27 cellular contexts compared by ENCODE assay signal in genomic region chr11:28003615-28004014, GRCh38.
DNase-seq lines count a peak whose midpoint lies in the region; ATAC-seq, FAIRE-seq and TF ChIP-seq lines count a peak whose summit lies in the region.
"Had no signal": no experiment of that assay in that cellular context is flagged by ENCODE, and none has a peak within 500 bp of the region (broad histone marks: within the 10 kb centered on the region; RNA-seq: fewer than 3 reads in every experiment).

No MANE protein-coding gene starts in this region.

- H3K27me3 ChIP-seq in HepG2 (ENCODE audit: control insufficient read depth in 1 of 2, insufficient read depth in 2 of 2, low read length in 2 of 2), result no peaks in the 10 kb centered on the region
- H3K27me3 ChIP-seq in right lobe of liver, result no peaks in the 10 kb centered on the region
- H3K27me3 ChIP-seq in K562 (ENCODE audit: control insufficient read depth in 2 of 2, insufficient read depth in 2 of 2, low read length in 2 of 2), result no peaks in the 10 kb centered on the region
- no peaks in the 10 kb centered on the region for H3K27me3 ChIP-seq in small intestine (ENCODE audit: control insufficient read depth in 2 of 2, insufficient read depth in 2 of 2, low read length in 2 of 2)
- H3K27me3 ChIP-seq: BE2C, BLaER1 had no signal

- TF ChIP-seq POLR2A in HepG2 (IDR thresholded peaks at IDR 0.05; ENCODE audit: insufficient read depth in 1 of 2, low read depth in 2 of 2, low read length in 2 of 2), result no peak
- TF ChIP-seq POLR2A in right lobe of liver (IDR thresholded peaks at IDR 0.05), result no peak
- TF ChIP-seq POLR2A in K562 (conservative IDR thresholded peaks at IDR 0.05), result no peak

- no peak for DNase-seq in HepG2 (ENCODE audit: low spot score)
- no peak for DNase-seq in right lobe of liver
- DNase-seq in K562 (ENCODE audit: extremely low read depth in 1 of 4, low spot score in 3 of 4), result no peak
- DNase-seq in kidney, result no peak
- DNase-seq in small intestine, result no peak
- DNase-seq in mucosa of gallbladder (ENCODE audit: low spot score), result no peak
- no peak for DNase-seq in nucleus accumbens (lab: John Stamatoyannopoulos, UW)
- DNase-seq: ACHN; BE2C; C1 segment of cervical spinal cord; CD4-positive, alpha-beta memory T cell; CD4-positive, CD25-positive, alpha-beta regulatory T cell; CD8-positive, alpha-beta memory T cell; COR-L47; DMS 273 treated with DMSO at 0.1 percent for 48 hours; DMS153; DMS53; DMS79; DND-41; EL; GDM1 had no signal

- CTCF ChIA-PET in HepG2 (lab: Yijun Ruan, JAX; ENCODE audit: low intra/inter-chr PET ratio, low total read pairs), result no interaction called here
- CTCF ChIA-PET in K562 (lab: Yijun Ruan, JAX; ENCODE audit: low intra/inter-chr PET ratio), result no interaction called here

- BruUV-seq in HepG2 (replicated peaks; lab: Mats Ljungman, UMichigan) (no TSS peak), K562 (replicated peaks; lab: Mats Ljungman, UMichigan) (no TSS peak)

- intact Hi-C loops in HepG2 (cut with micrococcal nuclease; ENCODE audit: unreplicated experiment), result no loop called here
- intact Hi-C loops in right lobe of liver (cut with DNase I), result no loop called here
- intact Hi-C loops in K562 (cut with micrococcal nuclease), result no loop called here
- intact Hi-C loops in kidney (cut with DNase I), result no loop called here

- in situ Hi-C loops in HepG2 (cut with HindIII; ENCODE audit: extremely low pct_ligation_motif_present, low pct_unique_long_range_greater_than_20kb) (no loop called here), K562 (cut with MboI) (no loop called here)

- H3K27ac ChIP-seq in HepG2 (ENCODE audit: extremely low read length, insufficient read depth, low read length) (no peak overlapping the region), right lobe of liver (no peak overlapping the region), K562 (ENCODE audit: extremely low read depth, low read depth, low read length) (no peak overlapping the region), kidney (ENCODE audit: low read depth in 2 of 2, low read length in 2 of 2) (no peak overlapping the region), small intestine (ENCODE audit: low read depth in 1 of 2, low read length in 1 of 2) (no peak overlapping the region)
- H3K27ac ChIP-seq: 22Rv1, BLaER1 had no signal

- FAIRE-seq in HepG2 (lab: Jason Lieb, UNC) (no peak), K562 (lab: Jason Lieb, UNC) (no peak), kidney (lab: Jason Lieb, UNC) (peak; percentile 35), small intestine (lab: Jason Lieb, UNC) (peak; percentile 71)
- FAIRE-seq: GM12878, GM12892, GM18507 had no signal

- H3K9me3 ChIP-seq in HepG2 (ENCODE audit: low read length), result peaks cover 50% of the 10 kb centered on the region
- H3K9me3 ChIP-seq in right lobe of liver, result no peaks in the 10 kb centered on the region
- H3K9me3 ChIP-seq in K562 (replicated peaks; ENCODE audit: control insufficient read depth, insufficient read depth, low read depth, low read length), result no peaks in the 10 kb centered on the region
- H3K9me3 ChIP-seq in kidney (ENCODE audit: control insufficient read depth in 1 of 2, low read length in 2 of 2), result peaks cover 0 to 20% of the 10 kb centered on the region in 2 donors
- no peaks in the 10 kb centered on the region for H3K9me3 ChIP-seq in small intestine (ENCODE audit: control insufficient read depth, low read depth)
- H3K9me3 ChIP-seq: BE2C had no signal

- H3K36me3 ChIP-seq in HepG2 (replicated peaks in 1 of 2; ENCODE audit: control insufficient read depth in 1 of 2, insufficient read depth in 2 of 2, low read length in 2 of 2), result no peaks in the 10 kb centered on the region
- no peaks in the 10 kb centered on the region for H3K36me3 ChIP-seq in right lobe of liver
- no peaks in the 10 kb centered on the region for H3K36me3 ChIP-seq in K562 (ENCODE audit: control insufficient read depth, insufficient read depth, low read length)
- H3K36me3 ChIP-seq in kidney (ENCODE audit: control insufficient read depth in 1 of 2, insufficient read depth in 2 of 2, low read length in 2 of 2), result no peaks in the 10 kb centered on the region
- H3K36me3 ChIP-seq in small intestine (ENCODE audit: control insufficient read depth in 2 of 2, insufficient read depth in 2 of 2, low read length in 2 of 2), result no peaks in the 10 kb centered on the region
- H3K36me3 ChIP-seq: BE2C had no signal

- POLR2A ChIA-PET in HepG2 (lab: Yijun Ruan, JAX) (no interaction called here), K562 (lab: Yijun Ruan, JAX) (no interaction called here)

- no peak for TF ChIP-seq EP300 in HepG2 (IDR thresholded peaks at IDR 0.05; ENCODE audit: low read depth in 2 of 2, low read length in 2 of 2)
- no peak for TF ChIP-seq EP300 in HepG2 (CRISPR knock-in tag; IDR thresholded peaks at IDR 0.05; ENCODE audit: borderline replicate concordance)
- TF ChIP-seq EP300 in K562 (IDR thresholded peaks at IDR 0.05; ENCODE audit: low read length), result no peak

- H3K9me1 ChIP-seq in K562 (ENCODE audit: control insufficient read depth, insufficient read depth, low read length), result no peaks in the 10 kb centered on the region

- H3K4me3 ChIP-seq in HepG2 (replicated peaks in 1 of 3; ENCODE audit: insufficient read depth in 1 of 3, low read depth in 2 of 3, low read length in 3 of 3) (no peak overlapping the region), right lobe of liver (no peak overlapping the region), K562 (no peak overlapping the region), kidney (ENCODE audit: low read length in 2 of 2) (no peak overlapping the region), small intestine (ENCODE audit: low read depth in 1 of 2, low read length in 2 of 2) (no peak overlapping the region)
- H3K4me3 ChIP-seq: BLaER1, GM12878 had no signal

- no peak overlapping the region for H3K4me2 ChIP-seq in HepG2 (ENCODE audit: low read depth, low read length)
- no peak overlapping the region for H3K4me2 ChIP-seq in K562 (ENCODE audit: insufficient read depth, low read length)
- H3K4me2 ChIP-seq: BLaER1 had no signal

- TF ChIP-seq RAD21 in HepG2 (CRISPR knock-in tag; IDR thresholded peaks at IDR 0.05) (no peak), K562 (CRISPR knock-in tag; conservative IDR thresholded peaks at IDR 0.05 in 1 of 2, IDR thresholded peaks at IDR 0.05 in 1 of 2) (no peak)

- H4K20me1 ChIP-seq in HepG2 (ENCODE audit: insufficient read depth, low read length) (no peaks in the 10 kb centered on the region), K562 (replicated peaks; ENCODE audit: control insufficient read depth, insufficient read depth, low read length) (no peaks in the 10 kb centered on the region)
- H4K20me1 ChIP-seq: BLaER1 had no signal

- no peak for ATAC-seq in HepG2
- ATAC-seq in right lobe of liver, result no peak
- ATAC-seq in K562, result no peak
- no peak for ATAC-seq in HG03135 (IDR thresholded peaks at IDR 0.05; ENCODE audit: unreplicated experiment)
- ATAC-seq: GM12878 had no signal

- H3K9ac ChIP-seq in HepG2 (ENCODE audit: insufficient read depth, low read depth, low read length) (no peak overlapping the region), K562 (ENCODE audit: insufficient read depth in 1 of 2, low read depth in 2 of 2, low read length in 2 of 2) (no peak overlapping the region), kidney (ENCODE audit: low read length in 2 of 2) (no peak overlapping the region)
- H3K9ac ChIP-seq: BLaER1 had no signal

- H3K4me1 ChIP-seq in HepG2 (ENCODE audit: insufficient read depth, low read length) (no peaks in the 10 kb centered on the region), right lobe of liver (no peaks in the 10 kb centered on the region), K562 (replicated peaks in 1 of 2; ENCODE audit: control insufficient read depth in 2 of 2, insufficient read depth in 2 of 2, low read length in 2 of 2) (no peaks in the 10 kb centered on the region), kidney (ENCODE audit: control insufficient read depth in 1 of 2, insufficient read depth in 1 of 2, low read depth in 1 of 2, low read length in 2 of 2) (no peaks in the 10 kb centered on the region), small intestine (ENCODE audit: control insufficient read depth in 2 of 2, insufficient read depth in 1 of 2, low read depth in 1 of 2, low read length in 1 of 2) (no peaks in the 10 kb centered on the region)
- H3K4me1 ChIP-seq: BE2C, BLaER1 had no signal

- TF ChIP-seq CTCF in HepG2 (CRISPR knock-in tag; IDR thresholded peaks at IDR 0.05) (no peak), right lobe of liver (IDR thresholded peaks at IDR 0.05) (no peak), K562 (IDR thresholded peaks at IDR 0.05 in 2 of 3, conservative IDR thresholded peaks at IDR 0.05 in 1 of 3; ENCODE audit: insufficient read depth in 2 of 3, low read depth in 1 of 3, low read length in 3 of 3) (no peak), kidney (IDR thresholded peaks at IDR 0.05; ENCODE audit: borderline replicate concordance, extremely low read depth, insufficient read depth) (no peak)

- H2AFZ ChIP-seq in HepG2 (ENCODE audit: low read length), result no peak overlapping the region
- no peak overlapping the region for H2AFZ ChIP-seq in K562 (ENCODE audit: low read depth, low read length)

- no peaks in the 10 kb centered on the region for H3K79me2 ChIP-seq in HepG2 (ENCODE audit: insufficient read depth, low read length)
- no peaks in the 10 kb centered on the region for H3K79me2 ChIP-seq in K562 (ENCODE audit: control insufficient read depth, insufficient read depth, low read length)

TF ChIP-seq in HepG2, 621 proteins besides CTCF, POLR2A, EP300 and RAD21:
- TF ChIP-seq SNRNP70 (IDR thresholded peaks at IDR 0.05; ENCODE audit: low read depth, low read length) (no peak), MAFK (conservative IDR thresholded peaks at IDR 0.05 in 1 of 2, IDR thresholded peaks at IDR 0.05 in 1 of 2; ENCODE audit: low read length in 2 of 2) (peak; percentile 25 to 75; a peak in 2 of 4 replicates), MAFF (IDR thresholded peaks at IDR 0.05; ENCODE audit: low read depth, low read length) (peak; percentile 56; the same call in 1 of the 2 replicates)

TF ChIP-seq in K562, 482 proteins besides CTCF, POLR2A, EP300 and RAD21:
- TF ChIP-seq C11orf30 (IDR thresholded peaks at IDR 0.05; ENCODE audit: low read depth), result peak; percentile 43; the same call in 1 of the 2 replicates
- TF ChIP-seq ZNF316 (IDR thresholded peaks at IDR 0.05), result peak; percentile 77
- TF ChIP-seq ZNF699 (CRISPR knock-in tag; IDR thresholded peaks at IDR 0.05; ENCODE audit: insufficient replicate concordance), result no peak

Comparison
In these comparisons a context has a peak if more than half of its experiments do, and no peak if none do; other contexts are left out.
1. Of the 241 proteins assayed by ChIP-seq in both HepG2 and K562: peak only in HepG2: MAFF and MAFK; only in K562: none; in both: none; in neither: 239.